ENCODE assay signal across 8 cellular contexts in genomic region chr15:42736178-42736792, GRCh38. TPM values are rescaled to one million over a fixed set of nuclear protein-coding genes. Genes with fewer than 3 reads are reported as not detected.
A peak's percentile ranks its signal among the peaks of the same experiment; 100 is the strongest.
DNase-seq lines count a peak whose midpoint lies in the region; ATAC-seq and TF ChIP-seq lines count a peak whose summit lies in the region.

No MANE protein-coding gene starts in this region.

- H3K9me3 ChIP-seq in mucosa of rectum (ENCODE audit: control insufficient read depth in 2 of 2, low read length in 2 of 2) (no peaks in the 10 kb centered on the region), vagina (no peaks in the 10 kb centered on the region)

- no peak for DNase-seq in activated CD4-positive, CD25-positive, alpha-beta regulatory T cell treated with anti-CD3 and anti-CD28 coated beads, Interleukin-2, amount 50 U/mL, for 72 hours
- no peak for DNase-seq in effector memory CD8-positive, alpha-beta T cell
- DNase-seq in vagina (ENCODE audit: extremely low spot score in 2 of 2), result no peak
- DNase-seq in SHP77 (lab: John Stamatoyannopoulos, UW), result no peak

- H3K9ac ChIP-seq in mucosa of rectum (ENCODE audit: low read depth in 1 of 2, low read length in 2 of 2), result peak overlapping the region; percentile 78 to 92

- intact Hi-C loops in vagina (cut with DNase I), result no loop called here

- TF ChIP-seq POLR2A in vagina (IDR thresholded peaks at IDR 0.05), result no peak

- H3K4me3 ChIP-seq in mucosa of rectum (ENCODE audit: low read length in 2 of 2) (peak overlapping the region; percentile 82 to 96), vagina (peak overlapping the region; percentile 76 to 83)

- peaks cover 32% of the 10 kb centered on the region for H3K36me3 Mint-ChIP-seq in effector memory CD8-positive, alpha-beta T cell (ENCODE audit: insufficient read depth)

- H3K4me1 ChIP-seq in mucosa of rectum (ENCODE audit: control insufficient read depth in 2 of 2, insufficient read depth in 2 of 2, low read length in 2 of 2) (peaks cover 7 to 15% of the 10 kb centered on the region in 2 donors), vagina (peaks cover 22% of the 10 kb centered on the region)

- H3K27ac ChIP-seq in mucosa of rectum (ENCODE audit: low read depth in 2 of 2, low read length in 2 of 2) (peak overlapping the region; percentile 74 to 89), vagina (peak overlapping the region; percentile 83)

- peak; percentile 15 to 17 for ATAC-seq in activated CD4-positive, CD25-positive, alpha-beta regulatory T cell treated with anti-CD3 and anti-CD28 coated beads, Interleukin-2, amount 50 U/mL, for 24 hours
- ATAC-seq in HG02852 (IDR thresholded peaks at IDR 0.05; ENCODE audit: unreplicated experiment) (peak; percentile 30), SK-N-SH treated with all-trans-retinoic acid at 6 μM for 48 hours (peak; percentile 52)
- peak; percentile 6 for ATAC-seq in effector memory CD8-positive, alpha-beta T cell (replicated peaks)

- no peaks in the 10 kb centered on the region for H3K27me3 ChIP-seq in mucosa of rectum (ENCODE audit: control insufficient read depth in 2 of 2, insufficient read depth in 2 of 2, low read length in 2 of 2)
- no peaks in the 10 kb centered on the region for H3K27me3 ChIP-seq in vagina

- peak overlapping the region; percentile 76 to 77 for H3K4me3 Mint-ChIP-seq in effector memory CD8-positive, alpha-beta T cell

- peaks cover 27 to 29% of the 10 kb centered on the region in 2 donors for H3K36me3 ChIP-seq in mucosa of rectum (ENCODE audit: control insufficient read depth in 2 of 2, insufficient read depth in 2 of 2, low read length in 2 of 2)
- peaks cover 0 to 38% of the 10 kb centered on the region in 2 donors for H3K36me3 ChIP-seq in vagina

- peak overlapping the region; percentile 73 to 90 for H3K27ac Mint-ChIP-seq in effector memory CD8-positive, alpha-beta T cell

- no peaks in the 10 kb centered on the region for H3K27me3 Mint-ChIP-seq in effector memory CD8-positive, alpha-beta T cell

- no peak for TF ChIP-seq CTCF in vagina (IDR thresholded peaks at IDR 0.05)

- no peaks in the 10 kb centered on the region for H3K9me3 Mint-ChIP-seq in effector memory CD8-positive, alpha-beta T cell

- peaks cover 5 to 16% of the 10 kb centered on the region in 2 donors for H3K4me1 Mint-ChIP-seq in effector memory CD8-positive, alpha-beta T cell (ENCODE audit: low read depth in 2 of 2)

TF ChIP-seq in SK-N-SH treated with all-trans-retinoic acid at 6 μM for 48 hours, 23 proteins besides CTCF, POLR2A, EP300 and RAD21:
- TF ChIP-seq ZNF70 (CRISPR knock-in tag; IDR thresholded peaks at IDR 0.05) (no peak), SNAI2 (CRISPR knock-in tag; IDR thresholded peaks at IDR 0.05) (no peak), ZNF565 (CRISPR knock-in tag; conservative IDR thresholded peaks at IDR 0.05; ENCODE audit: low read depth) (no peak), ESRRG (CRISPR knock-in tag; IDR thresholded peaks at IDR 0.05) (no peak)
- TF ChIP-seq, protein P1, sequence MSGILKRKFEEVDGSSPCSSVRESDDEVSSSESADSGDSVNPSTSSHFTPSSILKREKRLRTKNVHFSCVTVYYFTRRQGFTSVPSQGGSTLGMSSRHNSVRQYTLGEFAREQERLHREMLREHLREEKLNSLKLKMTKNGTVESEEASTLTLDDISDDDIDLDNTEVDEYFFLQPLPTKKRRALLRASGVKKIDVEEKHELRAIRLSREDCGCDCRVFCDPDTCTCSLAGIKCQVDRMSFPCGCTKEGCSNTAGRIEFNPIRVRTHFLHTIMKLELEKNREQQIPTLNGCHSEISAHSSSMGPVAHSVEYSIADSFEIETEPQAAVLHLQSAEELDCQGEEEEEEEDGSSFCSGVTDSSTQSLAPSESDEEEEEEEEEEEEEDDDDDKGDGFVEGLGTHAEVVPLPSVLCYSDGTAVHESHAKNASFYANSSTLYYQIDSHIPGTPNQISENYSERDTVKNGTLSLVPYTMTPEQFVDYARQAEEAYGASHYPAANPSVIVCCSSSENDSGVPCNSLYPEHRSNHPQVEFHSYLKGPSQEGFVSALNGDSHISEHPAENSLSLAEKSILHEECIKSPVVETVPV (CRISPR knock-in tag; IDR thresholded peaks at IDR 0.05), result no peak
TF ChIP-seq in SK-N-SH treated with all-trans-retinoic acid at 6 μM for 48 hours: peak in this region for 0.

RNA-seq across cellular contexts. Expression of gene CDAN1, which starts 0.6 kb away (rescaled TPM):
- 10.3 TPM for total RNA-seq in vagina
